17 cellular contexts compared by ENCODE assay signal in the genomic region with DNA sequence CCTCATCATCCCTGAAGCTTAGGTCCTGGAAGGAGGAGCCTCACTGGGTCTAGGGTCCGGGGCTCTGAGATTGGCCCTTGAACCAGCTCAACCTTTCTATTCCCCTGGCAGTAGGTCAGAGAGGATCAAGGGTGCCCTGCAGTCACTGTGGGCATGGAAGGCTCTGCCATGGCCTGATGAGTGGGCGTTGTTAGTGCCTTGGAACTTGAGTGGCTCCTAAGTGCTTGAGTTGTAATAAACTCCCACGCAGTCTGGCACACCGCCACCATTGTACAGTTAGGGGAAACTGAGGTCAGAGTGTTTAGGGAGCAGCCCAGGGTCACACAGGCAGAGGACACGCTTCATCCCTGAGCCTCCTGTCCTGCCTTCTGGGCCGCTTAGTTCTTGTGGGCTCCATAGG. TPM values are rescaled to one million over a fixed set of nuclear protein-coding genes. Genes with fewer than 3 reads are reported as not detected.
DNase-seq lines count a peak whose midpoint lies in the region; ATAC-seq and TF ChIP-seq lines count a peak whose summit lies in the region.
"Had no signal": no experiment of that assay in that cellular context is flagged by ENCODE, and none has a peak within 500 bp of the region (broad histone marks: within the 10 kb centered on the region; RNA-seq: fewer than 3 reads in every experiment).

No MANE protein-coding gene starts in this region.

- H3K4me3 Mint-ChIP-seq in naive thymus-derived CD8-positive, alpha-beta T cell: no peak overlapping the region
- H3K4me3 Mint-ChIP-seq: CD4-positive, CD25-positive, alpha-beta regulatory T cell had no signal

- peaks cover 0 to 1% (median 0%) of the 10 kb centered on the region in 3 donors for H3K36me3 Mint-ChIP-seq in naive thymus-derived CD8-positive, alpha-beta T cell
- H3K36me3 Mint-ChIP-seq: CD4-positive, CD25-positive, alpha-beta regulatory T cell had no signal

- H3K9me3 ChIP-seq in heart left ventricle (no peaks in the 10 kb centered on the region), left ventricle myocardium inferior (replicated peaks) (no peaks in the 10 kb centered on the region), skeletal muscle tissue (ENCODE audit: control insufficient read depth in 3 of 3, low read length in 3 of 3) (no peaks in the 10 kb centered on the region)

- no peak for TF ChIP-seq POLR2A in heart left ventricle (IDR thresholded peaks at IDR 0.05)

- intact Hi-C loops in heart left ventricle (cut with DNase I): no loop called here
- intact Hi-C loops in cardiac septum (cut with DNase I): no loop called here
- intact Hi-C loops in left ventricle myocardium inferior (cut with micrococcal nuclease): no loop called here

- H3K27ac ChIP-seq in heart left ventricle (peak overlapping the region; percentile 33 to 100 (median 98)), left ventricle myocardium inferior (replicated peaks) (peak overlapping the region; percentile 99), skeletal muscle tissue (ENCODE audit: low read depth, low read length) (peak overlapping the region; percentile 100)

- peaks cover 0 to 19% (median 3%) of the 10 kb centered on the region in 4 donors for H3K4me1 Mint-ChIP-seq in naive thymus-derived CD8-positive, alpha-beta T cell

- peaks cover 6 to 30% (median 24%) of the 10 kb centered on the region in 5 donors for H3K27me3 Mint-ChIP-seq in naive thymus-derived CD8-positive, alpha-beta T cell

- H3K27me3 ChIP-seq in heart left ventricle: peaks cover 0 to 7% (median 0%) of the 10 kb centered on the region in 9 donors
- no peaks in the 10 kb centered on the region for H3K27me3 ChIP-seq in left ventricle myocardium inferior (ENCODE audit: low read depth)
- H3K27me3 ChIP-seq in skeletal muscle tissue (ENCODE audit: control insufficient read depth in 3 of 3, insufficient read depth in 3 of 3, low read length in 3 of 3): no peaks in the 10 kb centered on the region

- ATAC-seq in heart left ventricle (no peak), HG03469 (IDR thresholded peaks at IDR 0.05; ENCODE audit: unreplicated experiment) (no peak)
- ATAC-seq in naive thymus-derived CD8-positive, alpha-beta T cell: no peak
- ATAC-seq: HCT116 had no signal

- DNase-seq in heart left ventricle (peak in 1 of 5 donors; percentile 54), cardiac septum (ENCODE audit: low spot score) (no peak), left ventricle myocardium inferior (no peak), T1000 (lab: John Stamatoyannopoulos, UW) (no peak)
- no peak for DNase-seq in naive thymus-derived CD8-positive, alpha-beta T cell
- no peak for DNase-seq in activated T-cell treated with anti-CD3 and anti-CD28 coated beads, Interleukin-2, amount 50 U/mL, for 48 hours
- DNase-seq: AML-193; CD4-positive, CD25-positive, alpha-beta regulatory T cell; DMS79 treated with DMSO at 0.1 percent for 48 hours; NCI-H1436; NCI-H2029 treated with DMSO at 0.1 percent for 48 hours; NCI-H510A; NCI-H82 had no signal

- H3K4me1 ChIP-seq in heart left ventricle (peaks cover 12 to 90% (median 74%) of the 10 kb centered on the region in 12 donors), left ventricle myocardium inferior (peaks cover 85% of the 10 kb centered on the region), skeletal muscle tissue (ENCODE audit: control insufficient read depth in 3 of 3, insufficient read depth in 3 of 3, low read length in 3 of 3) (peaks cover 81 to 96% (median 83%) of the 10 kb centered on the region in 3 donors)

- 49 to 86% (median 72%) methylated on average over 4 to 6 of the region's 6 CpGs for WGBS in heart left ventricle, 4 donors

- no peak overlapping the region for H3K27ac Mint-ChIP-seq in naive thymus-derived CD8-positive, alpha-beta T cell
- H3K27ac Mint-ChIP-seq: CD4-positive, CD25-positive, alpha-beta regulatory T cell had no signal

- POLR2A ChIA-PET in naive thymus-derived CD8-positive, alpha-beta T cell (lab: Charles Lee): no interaction called here

- no peaks in the 10 kb centered on the region for H3K9me3 Mint-ChIP-seq in naive thymus-derived CD8-positive, alpha-beta T cell
- H3K9me3 Mint-ChIP-seq: CD4-positive, CD25-positive, alpha-beta regulatory T cell had no signal

- H3K4me3 ChIP-seq in heart left ventricle (no peak overlapping the region), left ventricle myocardium inferior (peak overlapping the region; percentile 93), skeletal muscle tissue (ENCODE audit: low read length in 3 of 3) (peak overlapping the region; percentile 31 to 52 (median 37))

- no peak for TF ChIP-seq CTCF in heart left ventricle (IDR thresholded peaks at IDR 0.05)
- no peak for TF ChIP-seq CTCF in left ventricle myocardium inferior (IDR thresholded peaks at IDR 0.05; ENCODE audit: borderline replicate concordance)

- peaks cover 0 to 31% (median 4%) of the 10 kb centered on the region in 9 donors for H3K36me3 ChIP-seq in heart left ventricle
- no peaks in the 10 kb centered on the region for H3K36me3 ChIP-seq in left ventricle myocardium inferior
- peaks cover 4 to 21% (median 13%) of the 10 kb centered on the region in 3 donors for H3K36me3 ChIP-seq in skeletal muscle tissue (ENCODE audit: control insufficient read depth in 3 of 3, insufficient read depth in 3 of 3, low read length in 3 of 3)

- H3K9ac ChIP-seq in skeletal muscle tissue (ENCODE audit: low read depth in 1 of 3, low read length in 3 of 3): peak overlapping the region; percentile 42 to 100 (median 45)

RNA-seq across cellular contexts. Expression of a gene that starts 10.4 kb away (rescaled TPM):
- total RNA-seq in heart left ventricle (100 to 1,000 TPM; 444 to 782 (median 590) TPM), cardiac septum (829 TPM), left ventricle myocardium inferior (715 TPM), skeletal muscle tissue (6.3 TPM)
- 100 to 1,000 TPM; 304 to 791 TPM for polyA plus RNA-seq in heart left ventricle
- under 1 TPM; 0.71 to 0.83 TPM for total RNA-seq in naive thymus-derived CD8-positive, alpha-beta T cell
- not detected for polyA plus RNA-seq in naive thymus-derived CD8-positive, alpha-beta T cell
- polyA plus RNA-seq: CD4-positive, CD25-positive, alpha-beta regulatory T cell had no signal

RNA-seq across cellular contexts. Expression of a gene that starts 31.0 kb away (rescaled TPM):
- total RNA-seq in heart left ventricle (10 to 100 TPM in 1 of 9 donors, 1 to 10 TPM in 8; 1.8 to 10.2 (median 5.1) TPM), cardiac septum (10.0 TPM), left ventricle myocardium inferior (6.2 TPM), skeletal muscle tissue (4.7 TPM)
- polyA plus RNA-seq in heart left ventricle: 1 to 10 TPM; 1.2 to 4.6 TPM
- total RNA-seq in naive thymus-derived CD8-positive, alpha-beta T cell: not detected
- polyA plus RNA-seq in naive thymus-derived CD8-positive, alpha-beta T cell: under 1 TPM in 2 of 3 donors, not detected in 1; 0.05 to 0.19 TPM
- total RNA-seq: CD4-positive, CD25-positive, alpha-beta regulatory T cell; HT1080 had no signal

Comparison
In these comparisons a context has a peak if more than half of its experiments do, and no peak if none do; other contexts are left out.
1. H3K4me3 ChIP-seq: peak in left ventricle myocardium inferior (single experiment) and skeletal muscle tissue (3 of 3); none in heart left ventricle (0 of 12).
2. RNA of a gene that starts 10.4 kb away (total RNA-seq): 829 TPM in cardiac septum (single experiment), 715 TPM in left ventricle myocardium inferior (single experiment) and 444 to 782 TPM in heart left ventricle; 6.3 TPM in skeletal muscle tissue (single experiment) and 0.71 to 0.83 TPM in naive thymus-derived CD8-positive, alpha-beta T cell; every median in the first group is over 10 times any median in the second.
3. Peak in every context shown above with its lines, with median percentiles within 50 percentile points of each other: H3K27ac ChIP-seq.